Comparison of ENCODE assay signal across 28 cellular contexts in the genomic region with DNA sequence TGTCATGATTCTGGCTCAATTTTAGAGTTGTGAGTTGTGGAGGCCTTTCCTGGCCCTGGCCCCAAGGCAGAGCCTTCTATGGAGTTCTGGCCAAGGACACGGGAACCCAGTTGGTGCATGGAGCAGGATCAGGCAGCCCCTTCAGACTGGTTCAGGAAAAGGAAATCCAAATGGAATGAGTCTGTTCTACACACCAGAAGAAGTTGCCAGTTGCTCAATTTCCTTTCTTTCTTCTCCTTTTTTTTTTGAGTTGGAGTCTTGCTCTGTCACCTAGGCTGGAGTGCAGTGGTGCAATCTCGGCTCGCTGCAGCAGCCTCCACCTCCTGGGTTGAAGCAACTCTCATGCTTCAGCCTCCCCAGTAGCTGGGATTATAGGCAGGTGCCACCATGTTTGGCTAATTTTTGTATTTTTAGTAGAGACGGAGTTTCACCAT. TPM values are rescaled to one million over a fixed set of nuclear protein-coding genes. Genes with fewer than 3 reads are reported as not detected.
DNase-seq lines count a peak whose midpoint lies in the region; ATAC-seq and TF ChIP-seq lines count a peak whose summit lies in the region.
"Had no signal": no experiment of that assay in that cellular context is flagged by ENCODE, and none has a peak within 500 bp of the region (broad histone marks: within the 10 kb centered on the region; RNA-seq: fewer than 3 reads in every experiment).

No MANE protein-coding gene starts in this region.

- H3K4me3 ChIP-seq in PC-3 (ENCODE audit: low read length), result peak overlapping the region; percentile 9; the same call in 1 of the 2 replicates
- no peak overlapping the region for H3K4me3 ChIP-seq in upper lobe of right lung
- H3K4me3 ChIP-seq: BLaER1, esophagus muscularis mucosa, SJSA1, skin epidermis had no signal

- peak overlapping the region; percentile 63; the same call in 1 of the 2 replicates for H2AFZ ChIP-seq in PC-3 (ENCODE audit: low read length)

- H3K36me3 ChIP-seq in PC-3 (ENCODE audit: low read depth, low read length), result no peaks in the 10 kb centered on the region
- no peaks in the 10 kb centered on the region for H3K36me3 ChIP-seq in upper lobe of right lung
- H3K36me3 ChIP-seq: BLaER1, esophagus muscularis mucosa, SJSA1 had no signal

- no peak overlapping the region for H3K4me3 Mint-ChIP-seq in activated naive CD4-positive, alpha-beta T cell treated with anti-CD3 and anti-CD28 coated beads, Interleukin-2, amount 10 ng/mL, durations not matched to agents 7 days and 5 days
- H3K4me3 Mint-ChIP-seq: activated B cell treated with CpG ODN at 0.5 μM for 24 hours; activated CD4-positive, alpha-beta memory T cell treated with anti-CD3 and anti-CD28 coated beads, Interleukin-2, amount 10 ng/mL, durations not matched to agents 7 days and 5 days; nephron progenitor cell; T-helper 2 cell treated with Interferon-gamma antibody and Interleukin-4, amounts not matched to agents 5 μg/mL and 100 μg/mL, for 36 hours had no signal

- CTCF ChIA-PET in activated naive CD4-positive, alpha-beta T cell treated with anti-CD3 and anti-CD28 coated beads, Interleukin-2, amount 10 ng/mL, durations not matched to agents 7 days and 5 days (lab: Charles Lee), result no interaction called here
- CTCF ChIA-PET in PC-3 (lab: Charles Lee), result interaction anchor here (1.0 kb wide), 1 partner anchor 26 kb away, joined by 10 read pairs; no protein-coding TSS in a partner anchor

- no peak for TF ChIP-seq CTCF in PC-3 (conservative IDR thresholded peaks at IDR 0.05; ENCODE audit: low read depth, low read length)
- TF ChIP-seq CTCF in upper lobe of right lung (IDR thresholded peaks at IDR 0.05), result no peak

- H3K4me1 ChIP-seq in PC-3 (ENCODE audit: insufficient read depth, low read length) (peaks cover 13% of the 10 kb centered on the region; the same call in 1 of the 2 replicates), upper lobe of right lung (no peaks in the 10 kb centered on the region)
- H3K4me1 ChIP-seq: BLaER1, SJSA1 had no signal

- no peaks in the 10 kb centered on the region for H3K4me1 Mint-ChIP-seq in activated naive CD4-positive, alpha-beta T cell treated with anti-CD3 and anti-CD28 coated beads, Interleukin-2, amount 10 ng/mL, durations not matched to agents 7 days and 5 days
- H3K4me1 Mint-ChIP-seq: activated B cell treated with CpG ODN at 0.5 μM for 24 hours, nephron progenitor cell had no signal

- peak overlapping the region; percentile 53 for H3K27ac Mint-ChIP-seq in activated naive CD4-positive, alpha-beta T cell treated with anti-CD3 and anti-CD28 coated beads, Interleukin-2, amount 10 ng/mL, durations not matched to agents 7 days and 5 days
- H3K27ac Mint-ChIP-seq: activated B cell treated with CpG ODN at 0.5 μM for 24 hours; activated CD4-positive, alpha-beta memory T cell treated with anti-CD3 and anti-CD28 coated beads, Interleukin-2, amount 10 ng/mL, durations not matched to agents 7 days and 5 days; nephron progenitor cell; T-helper 2 cell treated with Interferon-gamma antibody and Interleukin-4, amounts not matched to agents 5 μg/mL and 100 μg/mL, for 36 hours had no signal

- H3K9me2 ChIP-seq in PC-3 (replicated peaks; ENCODE audit: low read length), result no peaks in the 10 kb centered on the region

- intact Hi-C loops in PC-3 (cut with micrococcal nuclease) (loop anchor here (5.0 kb wide), 1 partner anchor 63 kb away; no protein-coding TSS in a partner anchor), left ventricle myocardium superior (cut with micrococcal nuclease) (no loop called here), upper lobe of right lung (cut with DNase I) (no loop called here)

- H4K20me1 ChIP-seq in PC-3 (ENCODE audit: low read length), result no peaks in the 10 kb centered on the region
- H4K20me1 ChIP-seq: BLaER1 had no signal

- DNase-seq in activated naive CD4-positive, alpha-beta T cell treated with anti-CD3 and anti-CD28 coated beads, Interleukin-2, amount 10 ng/mL, durations not matched to agents 7 days and 5 days, result no peak
- no peak for DNase-seq in activated naive CD4-positive, alpha-beta T cell treated with anti-CD3 and anti-CD28 coated beads, Interleukin-2, amount 50 U/mL, for 16 hours
- DNase-seq in PC-3 (no peak), left ventricle myocardium superior (peak; percentile 36), upper lobe of right lung (no peak), NCI-H128 (lab: John Stamatoyannopoulos, UW; ENCODE audit: unreplicated experiment) (no peak), NCI-H2171 (lab: John Stamatoyannopoulos, UW) (no peak)
- DNase-seq in effector CD4-positive, alpha-beta T cell, result no peak
- DNase-seq: 8988T; activated B cell treated with CpG ODN at 0.5 μM for 24 hours; activated CD4-positive, alpha-beta memory T cell treated with anti-CD3 and anti-CD28 coated beads, Interleukin-2, amount 10 ng/mL, durations not matched to agents 7 days and 5 days; activated T-cell treated with anti-CD3 and anti-CD28 coated beads for 4 hours; anterior cingulate cortex; cerebellar nuclear complex; effector memory CD4-positive, alpha-beta T cell; left colon; NCI-H1436 treated with DMSO at 0.1 percent for 48 hours; NCI-H2171 treated with DMSO at 0.1 percent for 48 hours; NCI-H526 treated with DMSO at 0.1 percent for 48 hours; nephron progenitor cell; posterior cingulate gyrus; stimulated activated naive CD8-positive, alpha-beta T cell treated with anti-CD3 and anti-CD28 coated beads, Interleukin-15, Interleukin-2, amounts not matched to agents 100 U/mL and 50 U/mL, for 24 hours; trophoblast cell had no signal

- H3K9ac ChIP-seq in PC-3 (ENCODE audit: low read length), result peak overlapping the region; percentile 61
- H3K9ac ChIP-seq: BLaER1 had no signal

- H3K9me3 ChIP-seq in PC-3 (ENCODE audit: low read length) (no peaks in the 10 kb centered on the region), upper lobe of right lung (no peaks in the 10 kb centered on the region)
- H3K9me3 ChIP-seq: BLaER1, esophagus muscularis mucosa, SJSA1 had no signal

- H3K9me3 Mint-ChIP-seq in activated naive CD4-positive, alpha-beta T cell treated with anti-CD3 and anti-CD28 coated beads, Interleukin-2, amount 10 ng/mL, durations not matched to agents 7 days and 5 days, result no peaks in the 10 kb centered on the region
- H3K9me3 Mint-ChIP-seq: activated B cell treated with CpG ODN at 0.5 μM for 24 hours; activated CD4-positive, alpha-beta memory T cell treated with anti-CD3 and anti-CD28 coated beads, Interleukin-2, amount 10 ng/mL, durations not matched to agents 7 days and 5 days; nephron progenitor cell; T-helper 2 cell treated with Interferon-gamma antibody and Interleukin-4, amounts not matched to agents 5 μg/mL and 100 μg/mL, for 36 hours had no signal

- ATAC-seq in PC-3 (no peak), left ventricle myocardium superior (peak; percentile 72), upper lobe of right lung (peak; percentile 51)
- ATAC-seq: left colon; stimulated activated naive CD8-positive, alpha-beta T cell treated with anti-CD3 and anti-CD28 coated beads, Interleukin-15, Interleukin-2, amounts not matched to agents 100 U/mL and 50 U/mL, for 24 hours had no signal

- H3K79me2 ChIP-seq in PC-3 (ENCODE audit: low read length), result no peaks in the 10 kb centered on the region

- H3K4me2 ChIP-seq in PC-3 (ENCODE audit: low read length), result peak overlapping the region; percentile 41
- H3K4me2 ChIP-seq: BLaER1 had no signal

- H3K27ac ChIP-seq in PC-3 (ENCODE audit: low read length) (peak overlapping the region; percentile 91), upper lobe of right lung (no peak overlapping the region)
- H3K27ac ChIP-seq: BLaER1, esophagus muscularis mucosa, SJSA1 had no signal

- no peaks in the 10 kb centered on the region for H3K27me3 Mint-ChIP-seq in activated naive CD4-positive, alpha-beta T cell treated with anti-CD3 and anti-CD28 coated beads, Interleukin-2, amount 10 ng/mL, durations not matched to agents 7 days and 5 days
- H3K27me3 Mint-ChIP-seq: activated B cell treated with CpG ODN at 0.5 μM for 24 hours; activated CD4-positive, alpha-beta memory T cell treated with anti-CD3 and anti-CD28 coated beads, Interleukin-2, amount 10 ng/mL, durations not matched to agents 7 days and 5 days had no signal

- H3K27me3 ChIP-seq in PC-3 (ENCODE audit: low read length) (no peaks in the 10 kb centered on the region), upper lobe of right lung (no peaks in the 10 kb centered on the region)
- H3K27me3 ChIP-seq: BLaER1, esophagus muscularis mucosa, SJSA1 had no signal

- BruUV-seq in PC-3 (replicated peaks; lab: Mats Ljungman, UMichigan), result TSS peak; percentile 100

- POLR2A ChIA-PET in PC-3 (lab: Charles Lee; ENCODE audit: unreplicated experiment), result interaction anchor here (0.6 kb wide), 1 partner anchor 232 kb away, joined by 4 read pairs; no protein-coding TSS in a partner anchor

- no peaks in the 10 kb centered on the region for H3K36me3 Mint-ChIP-seq in activated naive CD4-positive, alpha-beta T cell treated with anti-CD3 and anti-CD28 coated beads, Interleukin-2, amount 10 ng/mL, durations not matched to agents 7 days and 5 days

- no peaks in the 10 kb centered on the region for H3F3A ChIP-seq in PC-3 (ENCODE audit: low read length, unreplicated experiment)

RNA-seq across cellular contexts. Expression of a gene that starts 28.9 kb away (rescaled TPM):
- total RNA-seq in PC-3 (2014; rRNA removed), result 255 and 256 TPM in 2 replicates
- 26.8 TPM for total RNA-seq in left ventricle myocardium superior
- 97.1 TPM for total RNA-seq in upper lobe of right lung
